In the genomic region with DNA sequence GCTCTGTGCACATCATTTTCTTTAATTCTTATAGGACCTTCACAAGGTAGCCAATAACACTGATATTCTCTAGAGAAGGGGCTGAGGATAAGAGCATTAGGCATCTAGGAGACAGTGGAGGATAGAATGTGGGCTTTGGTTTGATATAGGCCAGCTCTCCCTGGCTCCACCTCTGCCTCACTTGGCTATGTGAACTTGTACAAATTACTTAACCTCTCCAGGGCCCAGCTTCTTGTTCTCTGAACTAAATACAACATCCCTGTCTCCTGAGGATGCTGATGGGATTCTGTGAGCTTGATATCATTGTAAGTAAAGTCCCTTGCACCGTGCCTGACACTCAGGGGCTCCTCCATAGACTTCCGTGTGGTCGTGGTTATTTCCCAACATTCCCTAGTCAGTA, we compare ENCODE assay signal across 19 cellular contexts.
A peak's percentile ranks its signal among the peaks of the same experiment; 100 is the strongest.
DNase-seq lines count a peak whose midpoint lies in the region; ATAC-seq and TF ChIP-seq lines count a peak whose summit lies in the region.
"Had no signal": no experiment of that assay in that cellular context is flagged by ENCODE, and none has a peak within 500 bp of the region (broad histone marks: within the 10 kb centered on the region; RNA-seq: fewer than 3 reads in every experiment).

No MANE protein-coding gene starts in this region.

- no peaks in the 10 kb centered on the region for H3K27me3 Mint-ChIP-seq in H9 (ENCODE audit: low read depth)
- H3K27me3 Mint-ChIP-seq in activated T-cell treated with anti-CD3 and anti-CD28 coated beads, Interleukin-2, amount 50 U/mL, for 72 hours (ENCODE audit: low read depth): peaks cover 50% of the 10 kb centered on the region

- no peak overlapping the region for H3K14ac ChIP-seq in H9 (ENCODE audit: insufficient read depth, low read length)

- intact Hi-C loops in colonic mucosa (cut with DNase I): no loop called here

- no peak for DNase-seq in H9
- DNase-seq in RPMI8226: peak; percentile 26
- DNase-seq in stimulated activated CD4-positive, alpha-beta T cell treated with anti-CD3 and anti-CD28 coated beads, Interleukin-15, amount 100 ng/mL, for 24 hours: no peak
- DNase-seq in activated T-cell treated with anti-CD3 and anti-CD28 coated beads, Interleukin-2, amount 50 U/mL, for 72 hours: no peak
- DNase-seq in Peyer's patch: no peak
- DNase-seq in colonic mucosa: no peak
- DNase-seq: Caco-2; CD4-positive, alpha-beta T cell; GF-D8; NCI-H1105; NCI-H1436 treated with DMSO at 0.1 percent for 48 hours; NCI-H187 treated with DMSO at 0.1 percent for 48 hours; NCI-H2107; NCI-H82; SIG-M5 had no signal

- no peak overlapping the region for H3T11ph ChIP-seq in H9 (ENCODE audit: low read length)

- peaks cover 7 to 22% (median 19%) of the 10 kb centered on the region in 11 experiments; a peak in 21 of 22 replicates for H3K9me3 ChIP-seq in BLaER1 treated with 17β-estradiol and CSF1 and Interleukin-3, amounts not matched to agents 10 nM and 100 nM (replicated peaks in 1 of 11)
- H3K9me3 ChIP-seq in H9 (ENCODE audit: control insufficient read depth, low read depth, low read length) (peaks cover 4% of the 10 kb centered on the region), neutrophil (no peaks in the 10 kb centered on the region), Peyer's patch (peaks cover 0 to 6% (median 0%) of the 10 kb centered on the region in 4 donors), colonic mucosa (no peaks in the 10 kb centered on the region)

- no peak overlapping the region for H3K4me3 Mint-ChIP-seq in H9
- no peak overlapping the region for H3K4me3 Mint-ChIP-seq in activated T-cell treated with anti-CD3 and anti-CD28 coated beads, Interleukin-2, amount 50 U/mL, for 72 hours
- H3K4me3 Mint-ChIP-seq: CD4-positive, alpha-beta T cell had no signal

- H2BK5ac ChIP-seq in H9 (ENCODE audit: insufficient read length, low read length): no peak overlapping the region

- H2BK12ac ChIP-seq in H9 (ENCODE audit: insufficient read length, low read depth, low read length): no peak overlapping the region

- no peak overlapping the region for H2AFZ ChIP-seq in H9 (ENCODE audit: low read length)

- no peaks in the 10 kb centered on the region for H3K4me1 Mint-ChIP-seq in H9
- H3K4me1 Mint-ChIP-seq in activated T-cell treated with anti-CD3 and anti-CD28 coated beads, Interleukin-2, amount 50 U/mL, for 72 hours (ENCODE audit: low read depth): peaks cover 6% of the 10 kb centered on the region

- no peak overlapping the region for H4K91ac ChIP-seq in H9 (ENCODE audit: insufficient read length, low read depth, low read length)

- no peaks in the 10 kb centered on the region for H3K23me2 ChIP-seq in H9 (ENCODE audit: insufficient read length, low read depth, low read length, poor library complexity, severe bottlenecking)

- peaks cover 0 to 12% (median 9%) of the 10 kb centered on the region in 10 experiments; a peak in 14 of 20 replicates for H3K4me1 ChIP-seq in BLaER1 treated with 17β-estradiol and CSF1 and Interleukin-3, amounts not matched to agents 10 nM and 100 nM
- H3K4me1 ChIP-seq in H9 (ENCODE audit: insufficient read depth, low read length): no peaks in the 10 kb centered on the region
- peaks cover 15 to 21% of the 10 kb centered on the region in 2 experiments for H3K4me1 ChIP-seq in neutrophil (ENCODE audit: control insufficient read depth in 1 of 2, insufficient read depth in 1 of 2, low read depth in 1 of 2, low read length in 1 of 2)
- H3K4me1 ChIP-seq in Peyer's patch: no peaks in the 10 kb centered on the region
- no peaks in the 10 kb centered on the region for H3K4me1 ChIP-seq in colonic mucosa
- H3K4me1 ChIP-seq: Caco-2 had no signal

- no peak overlapping the region for H3K4me3 ChIP-seq in BLaER1 treated with 17β-estradiol and CSF1 and Interleukin-3, amounts not matched to agents 10 nM and 100 nM
- H3K4me3 ChIP-seq in neutrophil (ENCODE audit: low read depth in 1 of 2, low read length in 1 of 2) (peak overlapping the region in 1 of 2 experiments; percentile 1), Peyer's patch (no peak overlapping the region), colonic mucosa (no peak overlapping the region)
- H3K4me3 ChIP-seq: SK-N-MC had no signal

- H3K23ac ChIP-seq in H9 (ENCODE audit: insufficient read length, low read depth, low read length): no peak overlapping the region

- no peak for TF ChIP-seq POLR2A in Peyer's patch (IDR thresholded peaks at IDR 0.05)

- H2BK15ac ChIP-seq in H9 (ENCODE audit: low read depth, low read length): no peak overlapping the region

- H3K79me1 ChIP-seq in H9 (ENCODE audit: insufficient read depth, low read depth, low read length, poor library complexity, severe bottlenecking): no peaks in the 10 kb centered on the region

- no peak overlapping the region for H3K27ac ChIP-seq in BLaER1 treated with 17β-estradiol and CSF1 and Interleukin-3, amounts not matched to agents 10 nM and 100 nM
- no peak overlapping the region for H3K27ac ChIP-seq in H9 (ENCODE audit: insufficient read length, low read depth, low read length)
- peak overlapping the region; percentile 32 for H3K27ac ChIP-seq in neutrophil
- no peak overlapping the region for H3K27ac ChIP-seq in Peyer's patch
- no peak overlapping the region for H3K27ac ChIP-seq in colonic mucosa
- H3K27ac ChIP-seq: SK-N-MC had no signal

- H2BK120ac ChIP-seq in H9 (ENCODE audit: low read depth, low read length, poor library complexity, severe bottlenecking): no peak overlapping the region

- no peaks in the 10 kb centered on the region for H3K27me3 ChIP-seq in BLaER1 treated with 17β-estradiol and CSF1 and Interleukin-3, amounts not matched to agents 10 nM and 100 nM
- H3K27me3 ChIP-seq in H9 (ENCODE audit: insufficient read depth, low read length) (no peaks in the 10 kb centered on the region), neutrophil (peaks cover 9% of the 10 kb centered on the region), Peyer's patch (no peaks in the 10 kb centered on the region), colonic mucosa (no peaks in the 10 kb centered on the region)

- no peak overlapping the region for H4K5ac ChIP-seq in H9 (ENCODE audit: insufficient read length, low read depth, low read length)

- H3K27ac Mint-ChIP-seq in H9: peak overlapping the region in 2 of 3 experiments; percentile 29 to 69; a peak in 3 of 7 replicates
- no peak overlapping the region for H3K27ac Mint-ChIP-seq in activated T-cell treated with anti-CD3 and anti-CD28 coated beads, Interleukin-2, amount 50 U/mL, for 72 hours
- H3K27ac Mint-ChIP-seq: CD4-positive, alpha-beta T cell had no signal

- no peak for ATAC-seq in activated T-cell treated with anti-CD3 and anti-CD28 coated beads, Interleukin-2, amount 50 U/mL, for 72 hours (replicated peaks in 1 of 2)
- ATAC-seq: Panc1 had no signal

- H3K4me2 ChIP-seq in BLaER1 treated with 17β-estradiol and CSF1 and Interleukin-3, amounts not matched to agents 10 nM and 100 nM: peak overlapping the region in 7 of 11 experiments; percentile 3 to 60 (median 26); a peak in 11 of 22 replicates
- no peak overlapping the region for H3K4me2 ChIP-seq in H9 (ENCODE audit: insufficient read depth, insufficient read length, low read length)

- no peak overlapping the region for H2BK20ac ChIP-seq in H9 (ENCODE audit: low read depth, low read length, poor library complexity, severe bottlenecking)

- no peaks in the 10 kb centered on the region for H3K79me2 ChIP-seq in H9 (ENCODE audit: insufficient read depth, low read length)

- no CpG with 5 or more reads among the region's 3 CpGs for WGBS in H9 (ENCODE audit: extremely low coverage, insufficient read length, low lambda C conversion rate)

- H4K20me1 ChIP-seq in BLaER1 treated with 17β-estradiol and CSF1 and Interleukin-3, amounts not matched to agents 10 nM and 100 nM: no peaks in the 10 kb centered on the region
- H4K20me1 ChIP-seq in H9 (ENCODE audit: control insufficient read depth, insufficient read depth, insufficient read length): no peaks in the 10 kb centered on the region

- H3K56ac ChIP-seq in H9 (ENCODE audit: insufficient read length, low read depth, low read length): no peak overlapping the region

- TF ChIP-seq CTCF in H9 (conservative IDR thresholded peaks at IDR 0.05) (no peak), neutrophil (IDR thresholded peaks at IDR 0.05) (no peak), Peyer's patch (IDR thresholded peaks at IDR 0.05) (no peak), colonic mucosa (IDR thresholded peaks at IDR 0.05) (no peak)

- no peak overlapping the region for H3K18ac ChIP-seq in H9 (ENCODE audit: insufficient read length, low read depth, low read length)

- no peak overlapping the region for H4K8ac ChIP-seq in H9 (replicated peaks; ENCODE audit: insufficient read length, low read depth, low read length)

- no peaks in the 10 kb centered on the region for H3K36me3 ChIP-seq in BLaER1 treated with 17β-estradiol and CSF1 and Interleukin-3, amounts not matched to agents 10 nM and 100 nM
- H3K36me3 ChIP-seq in neutrophil (no peaks in the 10 kb centered on the region), Peyer's patch (no peaks in the 10 kb centered on the region), colonic mucosa (no peaks in the 10 kb centered on the region)

- H3K4ac ChIP-seq in H9 (ENCODE audit: low read depth, low read length): no peak overlapping the region

- H3K9ac ChIP-seq in BLaER1 treated with 17β-estradiol and CSF1 and Interleukin-3, amounts not matched to agents 10 nM and 100 nM: no peak overlapping the region
- H3K9ac ChIP-seq in H9 (ENCODE audit: extremely low read depth, insufficient read length, low read length): no peak overlapping the region
- H3K9ac ChIP-seq in colonic mucosa (ENCODE audit: low read depth in 2 of 2, low read length in 2 of 2): no peak overlapping the region

- peaks cover 45 to 79% (median 73%) of the 10 kb centered on the region in 3 experiments for H3K36me3 Mint-ChIP-seq in H9 (ENCODE audit: insufficient read depth in 1 of 3, low read depth in 3 of 3)
- H3K36me3 Mint-ChIP-seq in activated T-cell treated with anti-CD3 and anti-CD28 coated beads, Interleukin-2, amount 50 U/mL, for 72 hours (ENCODE audit: insufficient read depth in 2 of 2): peaks cover 0 to 6% of the 10 kb centered on the region in 2 donors

- H2AK5ac ChIP-seq in H9 (ENCODE audit: insufficient read length, low read length): no peak overlapping the region

- peaks cover 16 to 17% of the 10 kb centered on the region in 2 experiments for H3K9me3 Mint-ChIP-seq in H9
- H3K9me3 Mint-ChIP-seq in activated T-cell treated with anti-CD3 and anti-CD28 coated beads, Interleukin-2, amount 50 U/mL, for 72 hours: peaks cover 3 to 5% of the 10 kb centered on the region in 2 donors
